16 cellular contexts compared by ENCODE assay signal in genomic region chr7:32290015-32290414, GRCh38.
DNase-seq lines count a peak whose midpoint lies in the region; ATAC-seq and TF ChIP-seq lines count a peak whose summit lies in the region.
"Had no signal": no experiment of that assay in that cellular context is flagged by ENCODE, and none has a peak within 500 bp of the region (broad histone marks: within the 10 kb centered on the region; RNA-seq: fewer than 3 reads in every experiment).

No MANE protein-coding gene starts in this region.

- POLR2A ChIA-PET in SK-N-SH (lab: Yijun Ruan, JAX), result no interaction called here

- H3K27ac ChIP-seq in SK-N-SH (ENCODE audit: low read depth in 2 of 2, low read length in 1 of 2) (no peak overlapping the region), aorta (ENCODE audit: low read depth in 1 of 2, low read length in 2 of 2) (no peak overlapping the region)
- H3K27ac ChIP-seq: right lobe of liver had no signal

- no peak overlapping the region for H3K9ac ChIP-seq in SK-N-SH

- no peaks in the 10 kb centered on the region for H4K20me1 ChIP-seq in SK-N-SH (ENCODE audit: insufficient read depth)

- CTCF ChIA-PET in SK-N-SH (lab: Yijun Ruan, JAX), result no interaction called here

- H3F3A ChIP-seq in SK-N-SH (replicated peaks; ENCODE audit: insufficient read depth), result no peaks in the 10 kb centered on the region

- ATAC-seq in SK-N-SH treated with all-trans-retinoic acid at 6 μM for 48 hours (no peak; the same call in 2 of the 3 replicates), left ventricle myocardium superior (peak; percentile 96), aorta (ENCODE audit: low FRiP score) (peak; percentile 55), GM18519 (IDR thresholded peaks at IDR 0.05; ENCODE audit: low FRiP score, unreplicated experiment) (no peak)
- ATAC-seq: left colon, right lobe of liver had no signal

- H3K4me2 ChIP-seq in SK-N-SH, result no peak overlapping the region

- 4% methylated on average over 3 of the region's 3 CpGs for WGBS in SK-N-SH (ENCODE audit: low lambda C conversion rate)
- 3 to 7% methylated on average over 3 of the region's 3 CpGs for WGBS in aorta, 2 donors

- TF ChIP-seq RAD21 in SK-N-SH (IDR thresholded peaks at IDR 0.05; ENCODE audit: low read length), result no peak

- H3K9me3 ChIP-seq in SK-N-SH, result no peaks in the 10 kb centered on the region
- no peaks in the 10 kb centered on the region for H3K9me3 ChIP-seq in aorta (ENCODE audit: control insufficient read depth, low read length)
- H3K9me3 ChIP-seq: HAP-1, right lobe of liver had no signal

- no peak for TF ChIP-seq CTCF in SK-N-SH (IDR thresholded peaks at IDR 0.05)

- peaks cover 39% of the 10 kb centered on the region for H3K27me3 ChIP-seq in SK-N-SH (ENCODE audit: insufficient read depth)
- H3K27me3 ChIP-seq in aorta (ENCODE audit: control insufficient read depth in 1 of 2, insufficient read depth in 2 of 2, low read length in 1 of 2), result no peaks in the 10 kb centered on the region
- no peaks in the 10 kb centered on the region; the same call in 1 of the 2 replicates for H3K27me3 ChIP-seq in H7 (ENCODE audit: control insufficient read depth, insufficient read depth, low read length)
- H3K27me3 ChIP-seq: right lobe of liver had no signal

- DNase-seq in SK-N-SH (peak; percentile 37), NCI-H524 (lab: John Stamatoyannopoulos, UW) (peak; percentile 81 to 82), left ventricle myocardium superior (peak; percentile 75), aorta (peak; percentile 48 to 76), H7 (no peak), SW480 (ENCODE audit: low spot score) (no peak)
- DNase-seq: activated naive CD4-positive, alpha-beta T cell treated with anti-CD3 and anti-CD28 coated beads, Interleukin-2, amount 10 ng/mL, durations not matched to agents 7 days and 5 days; KBM-7; left colon; NCI-H187; OCI-M1; right lobe of liver; stimulated activated naive CD4-positive, alpha-beta T cell had no signal

- H3K9me2 ChIP-seq in SK-N-SH, result no peaks in the 10 kb centered on the region

- H3K36me3 ChIP-seq in SK-N-SH (replicated peaks in 1 of 2; ENCODE audit: control insufficient read depth in 1 of 2, insufficient read depth in 2 of 2, low read length in 1 of 2) (no peaks in the 10 kb centered on the region), aorta (ENCODE audit: control insufficient read depth in 1 of 2, insufficient read depth in 2 of 2, low read length in 1 of 2) (no peaks in the 10 kb centered on the region), H7 (replicated peaks; ENCODE audit: control insufficient read depth, insufficient read depth, low read length) (no peaks in the 10 kb centered on the region)
- H3K36me3 ChIP-seq: HAP-1, right lobe of liver had no signal

- intact Hi-C loops in left ventricle myocardium superior (cut with micrococcal nuclease) (no loop called here), aorta (cut with DNase I) (no loop called here)

- H3K4me3 ChIP-seq in SK-N-SH (ENCODE audit: low read depth in 2 of 2, low read length in 1 of 2), result no peak overlapping the region
- H3K4me3 ChIP-seq in aorta (ENCODE audit: low read length in 2 of 2), result no peak overlapping the region
- H3K4me3 ChIP-seq in H7 (ENCODE audit: insufficient read depth, low read depth, low read length), result no peak overlapping the region
- H3K4me3 ChIP-seq: HAP-1, right lobe of liver had no signal

- no peak for TF ChIP-seq EP300 in SK-N-SH (IDR thresholded peaks at IDR 0.05; ENCODE audit: borderline replicate concordance in 1 of 2, low read depth in 1 of 2, low read length in 1 of 2)

- no peak overlapping the region for H2AFZ ChIP-seq in SK-N-SH (ENCODE audit: low read depth)

- no peaks in the 10 kb centered on the region; a peak in 1 of 4 replicates for H3K4me1 ChIP-seq in SK-N-SH (ENCODE audit: control insufficient read depth in 1 of 2, insufficient read depth in 2 of 2, low read depth in 1 of 2, low read length in 1 of 2)
- H3K4me1 ChIP-seq in aorta (ENCODE audit: control insufficient read depth in 1 of 2, insufficient read depth in 2 of 2, low read length in 2 of 2), result no peaks in the 10 kb centered on the region
- H3K4me1 ChIP-seq: HAP-1, right lobe of liver had no signal

- no peaks in the 10 kb centered on the region for H3K79me2 ChIP-seq in SK-N-SH (ENCODE audit: insufficient read depth)

TF ChIP-seq in SK-N-SH, 30 proteins besides CTCF, POLR2A, EP300 and RAD21 (continues in another document):
- TF ChIP-seq ZBTB33 (IDR thresholded peaks at IDR 0.05; ENCODE audit: borderline replicate concordance, low read depth) (no peak), USF2 (IDR thresholded peaks at IDR 0.05; ENCODE audit: borderline replicate concordance, low read depth, low read length) (no peak), RXRA (IDR thresholded peaks at IDR 0.05; ENCODE audit: borderline replicate concordance, low read depth) (no peak), CHD2 (IDR thresholded peaks at IDR 0.05; ENCODE audit: low read length, partially characterized antibody) (no peak), POLR2AphosphoS5 (IDR thresholded peaks at IDR 0.05; ENCODE audit: low read depth, low read length) (no peak), JUND (IDR thresholded peaks at IDR 0.05) (no peak), SIN3A (IDR thresholded peaks at IDR 0.05; ENCODE audit: borderline replicate concordance, low read depth, low read length) (no peak)

TF ChIP-seq in SK-N-SH treated with all-trans-retinoic acid at 6 μM for 48 hours, 23 proteins besides CTCF, POLR2A, EP300 and RAD21:
- TF ChIP-seq SNAI2 (CRISPR knock-in tag; IDR thresholded peaks at IDR 0.05), result no peak

Comparison
In these comparisons a context has a peak if more than half of its experiments do, and no peak if none do; other contexts are left out.
1. DNase-seq: peak in SK-N-SH (single experiment), NCI-H524 (2 of 2), left ventricle myocardium superior (single experiment) and aorta (2 of 2); none in H7 (single experiment) and SW480 (single experiment).
2. ATAC-seq: peak in left ventricle myocardium superior (single experiment) and aorta (single experiment); none in SK-N-SH treated with all-trans-retinoic acid at 6 μM for 48 hours (single experiment) and GM18519 (single experiment).